18 cellular contexts compared by ENCODE assay signal in genomic region chr22:38742176-38742942, GRCh38. TPM values are rescaled to one million over a fixed set of nuclear protein-coding genes. Genes with fewer than 3 reads are reported as not detected.
DNase-seq lines count a peak whose midpoint lies in the region; ATAC-seq, FAIRE-seq and TF ChIP-seq lines count a peak whose summit lies in the region.
"Had no signal": no experiment of that assay in that cellular context is flagged by ENCODE, and none has a peak within 500 bp of the region (broad histone marks: within the 10 kb centered on the region; RNA-seq: fewer than 3 reads in every experiment).

No MANE protein-coding gene starts in this region.

- POLR2A ChIA-PET in T-cell (lab: Charles Lee) = interaction anchor here in 1 of 2 donors (0.6 kb wide), 1 partner anchor 39 kb away, joined by 7 read pairs; no protein-coding TSS in a partner anchor
- POLR2A ChIA-PET in H1 (lab: Charles Lee; ENCODE audit: partially characterized antibody) = interaction anchor here (0.6 to 13.2 kb wide), 10 partner anchors 8 to 101 kb away, joined by 3 to 112 read pairs (median 4); partner anchors contain the start of gene SUN2

- H3K4me1 Mint-ChIP-seq in T-cell = peaks cover 20 to 61% (median 54%) of the 10 kb centered on the region in 3 donors
- peaks cover 64% of the 10 kb centered on the region for H3K4me1 Mint-ChIP-seq in stimulated activated naive CD8-positive, alpha-beta T cell treated with anti-CD3 and anti-CD28 coated beads, Interleukin-15, amount 100 ng/mL, for 72 hours

- H2BK12ac ChIP-seq in H1 (ENCODE audit: low read depth, low read length) = no peak overlapping the region

- 89% methylated on average over 25 of the region's 25 CpGs; no CpG with 5 or more reads in 1 of the 2 experiments for WGBS in H1 (ENCODE audit: extremely low coverage in 1 of 2, insufficient coverage in 1 of 2, insufficient read length in 1 of 2, insufficient replicate concordance in 2 of 2, low coverage in 1 of 2, low lambda C conversion rate in 2 of 2, missing lambda C conversion rate in 1 of 2), 2 experiments

- H3K27ac ChIP-seq in H1 (ENCODE audit: low read depth, low read length) = no peak overlapping the region
- no peak overlapping the region for H3K27ac ChIP-seq in WERI-Rb-1
- H3K27ac ChIP-seq: ovary, upper lobe of right lung had no signal

- no peaks in the 10 kb centered on the region for H3K79me2 ChIP-seq in H1 (ENCODE audit: control insufficient read depth in 1 of 2, insufficient read depth in 2 of 2, low read length in 2 of 2)

- H2AFZ ChIP-seq in H1 (ENCODE audit: low read length) = no peak overlapping the region

- H3K4me1 ChIP-seq in H1 (replicated peaks in 1 of 4; ENCODE audit: control insufficient read depth in 3 of 4, insufficient read depth in 4 of 4, low read length in 3 of 4) = no peaks in the 10 kb centered on the region
- H3K4me1 ChIP-seq: HAP-1, upper lobe of right lung had no signal

- H4K8ac ChIP-seq in H1 (ENCODE audit: extremely low read depth, insufficient read depth, low read length) = no peak overlapping the region; the same call in 1 of the 2 replicates

- no peak for FAIRE-seq in H1 (lab: Jason Lieb, UNC)

- no peak overlapping the region for H3K4me3 Mint-ChIP-seq in T-cell
- no peak overlapping the region for H3K4me3 Mint-ChIP-seq in stimulated activated naive CD8-positive, alpha-beta T cell treated with anti-CD3 and anti-CD28 coated beads, Interleukin-15, amount 100 ng/mL, for 72 hours

- TF ChIP-seq POLR2A in H1 (IDR thresholded peaks at IDR 0.05; ENCODE audit: control extremely low read depth in 1 of 2, low read depth in 2 of 2, low read length in 2 of 2) = no peak

- no peak overlapping the region for H3K4ac ChIP-seq in H1 (replicated peaks; ENCODE audit: insufficient read length, low read depth, low read length)

- no peak overlapping the region for H2BK20ac ChIP-seq in H1 (ENCODE audit: low read length)

- H3K9me3 Mint-ChIP-seq in T-cell = no peaks in the 10 kb centered on the region
- no peaks in the 10 kb centered on the region for H3K9me3 Mint-ChIP-seq in stimulated activated naive CD8-positive, alpha-beta T cell treated with anti-CD3 and anti-CD28 coated beads, Interleukin-15, amount 100 ng/mL, for 72 hours

- no peaks in the 10 kb centered on the region for H3K79me1 ChIP-seq in H1 (ENCODE audit: low read depth, low read length)

- H3K4me2 ChIP-seq in H1 (ENCODE audit: insufficient read depth in 1 of 2, low read depth in 2 of 2, low read length in 2 of 2) = no peak overlapping the region

- H3K9me3 ChIP-seq in H1 (ENCODE audit: insufficient read depth in 2 of 2, low read depth in 1 of 2, low read length in 1 of 2) (no peaks in the 10 kb centered on the region), WERI-Rb-1 (ENCODE audit: severe bottlenecking) (no peaks in the 10 kb centered on the region)
- H3K9me3 ChIP-seq: HAP-1, ovary, upper lobe of right lung had no signal

- no peak overlapping the region for H3K18ac ChIP-seq in H1 (ENCODE audit: extremely low read depth, low read length)

- DNase-seq in left ventricle myocardium superior (peak; percentile 24), left cardiac atrium (no peak), T-cell (no peak), H1 (ENCODE audit: low read depth in 1 of 2, low spot score in 2 of 2) (no peak), WERI-Rb-1 (no peak)
- no peak for DNase-seq in stimulated activated naive CD8-positive, alpha-beta T cell treated with anti-CD3 and anti-CD28 coated beads, Interleukin-15, amount 100 ng/mL, for 72 hours
- DNase-seq: cortex of kidney; DMS153; KG1; mesenchymal stem cell; NCI-H1694 treated with DMSO at 0.1 percent for 48 hours; NCI-H69; ovary; stimulated activated CD4-positive, alpha-beta T cell treated with anti-CD3 and anti-CD28 coated beads, Interleukin-12 subunit alpha, Interleukin-12 subunit beta, amount 100 ng/mL, for 4 hours; stimulated activated CD4-positive, alpha-beta T cell treated with anti-CD3 and anti-CD28 coated beads, Interleukin-4, amount 100 ng/mL, for 4 hours; upper lobe of right lung had no signal

- H3K9ac ChIP-seq in H1 (replicated peaks in 1 of 4; ENCODE audit: extremely low read depth in 1 of 4, low read depth in 3 of 4, low read length in 3 of 4) = no peak overlapping the region

- H4K5ac ChIP-seq in H1 (ENCODE audit: insufficient read length, low read depth, low read length) = no peak overlapping the region

- no peak overlapping the region for H2BK120ac ChIP-seq in H1 (replicated peaks; ENCODE audit: low read depth, low read length)

- H2BK15ac ChIP-seq in H1 (ENCODE audit: low read length) = no peak overlapping the region

- no peak for TF ChIP-seq RAD21 in H1 (IDR thresholded peaks at IDR 0.05 in 1 of 2, conservative IDR thresholded peaks at IDR 0.05 in 1 of 2; ENCODE audit: low read depth in 2 of 2, low read length in 2 of 2)

- H4K91ac ChIP-seq in H1 (replicated peaks; ENCODE audit: insufficient read length, low read length) = no peak overlapping the region

- no peak overlapping the region for H3K14ac ChIP-seq in H1 (ENCODE audit: insufficient read length)

- no peak overlapping the region for H2BK5ac ChIP-seq in H1 (ENCODE audit: low read depth, low read length)

- intact Hi-C loops in left ventricle myocardium superior (cut with micrococcal nuclease) = no loop called here
- intact Hi-C loops in left cardiac atrium (cut with DNase I) = no loop called here

- H3K27me3 Mint-ChIP-seq in T-cell = no peaks in the 10 kb centered on the region
- no peaks in the 10 kb centered on the region for H3K27me3 Mint-ChIP-seq in stimulated activated naive CD8-positive, alpha-beta T cell treated with anti-CD3 and anti-CD28 coated beads, Interleukin-15, amount 100 ng/mL, for 72 hours

- no peak overlapping the region for H3K23ac ChIP-seq in H1 (ENCODE audit: insufficient read length)

- H3K4me3 ChIP-seq in H1 (ENCODE audit: extremely low read depth in 1 of 4, insufficient read depth in 2 of 4, low read depth in 3 of 4, low read length in 4 of 4) (no peak overlapping the region), WERI-Rb-1 (ENCODE audit: low read depth, low read length) (no peak overlapping the region)
- H3K4me3 ChIP-seq: HAP-1, ovary, upper lobe of right lung had no signal

- CTCF ChIA-PET in T-cell (lab: Charles Lee) = interaction anchor here in 1 of 2 donors (0.6 kb wide), 1 partner anchor 17 kb away, joined by 3 read pairs; no protein-coding TSS in a partner anchor
- CTCF ChIA-PET in H1 (lab: Charles Lee; ENCODE audit: partially characterized antibody) = interaction anchor here (0.5 to 4.4 kb wide), 7 partner anchors 9 to 253 kb away, joined by 3 to 29 read pairs (median 11); no protein-coding TSS in a partner anchor

- peaks cover 0 to 7% of the 10 kb centered on the region in 2 experiments for H4K20me1 ChIP-seq in H1 (replicated peaks in 1 of 2; ENCODE audit: control insufficient read depth in 1 of 2, insufficient read depth in 2 of 2, low read length in 2 of 2)

- H3K27me3 ChIP-seq in H1 (replicated peaks in 1 of 4; ENCODE audit: control insufficient read depth in 3 of 4, extremely low read depth in 1 of 4, insufficient read depth in 3 of 4, low read length in 3 of 4) = no peaks in the 10 kb centered on the region
- no peaks in the 10 kb centered on the region for H3K27me3 ChIP-seq in WERI-Rb-1 (ENCODE audit: insufficient read depth, low read depth, severe bottlenecking)
- H3K27me3 ChIP-seq: ovary, upper lobe of right lung had no signal

- H3K36me3 Mint-ChIP-seq in T-cell = peaks cover 56% of the 10 kb centered on the region

- ATAC-seq in left ventricle myocardium superior (no peak), left cardiac atrium (no peak), T-cell (replicated peaks in 1 of 4) (no peak), HG03342 (IDR thresholded peaks at IDR 0.05; ENCODE audit: unreplicated experiment) (no peak)
- no peak for ATAC-seq in stimulated activated naive CD8-positive, alpha-beta T cell treated with anti-CD3 and anti-CD28 coated beads, Interleukin-15, amount 100 ng/mL, for 72 hours
- ATAC-seq: upper lobe of right lung had no signal

- no peak for TF ChIP-seq CTCF in H1 (IDR thresholded peaks at IDR 0.05; ENCODE audit: control extremely low read depth in 1 of 3, insufficient read depth in 1 of 3, low read depth in 1 of 3, low read length in 3 of 3)
- no peak for TF ChIP-seq CTCF in WERI-Rb-1 (IDR thresholded peaks at IDR 0.05; ENCODE audit: low read depth, low read length)

- H3K56ac ChIP-seq in H1 (replicated peaks; ENCODE audit: insufficient read length, low read depth, low read length) = no peak overlapping the region

- H3K27ac Mint-ChIP-seq in T-cell = peak overlapping the region; percentile 48 to 55
- peak overlapping the region in 1 of 2 donors; percentile 93 for H3K27ac Mint-ChIP-seq in stimulated activated naive CD8-positive, alpha-beta T cell treated with anti-CD3 and anti-CD28 coated beads, Interleukin-15, amount 100 ng/mL, for 72 hours

- peaks cover 0 to 12% (median 8%) of the 10 kb centered on the region in 4 experiments; a peak in 2 of 8 replicates for H3K36me3 ChIP-seq in H1 (ENCODE audit: control insufficient read depth in 2 of 4, insufficient read depth in 4 of 4, low read length in 3 of 4)
- H3K36me3 ChIP-seq in WERI-Rb-1 = peaks cover 96% of the 10 kb centered on the region
- H3K36me3 ChIP-seq: ovary had no signal

- no peak overlapping the region for H2AK5ac ChIP-seq in H1 (ENCODE audit: low read depth, low read length)

- no peaks in the 10 kb centered on the region for H3K23me2 ChIP-seq in H1 (ENCODE audit: low read depth, low read length)

- no peak for TF ChIP-seq EP300 in H1 (IDR thresholded peaks at IDR 0.05; ENCODE audit: borderline replicate concordance in 1 of 2, low read depth in 2 of 2, low read length in 2 of 2)

RNA-seq across cellular contexts. Expression of gene SUN2, which starts 13.4 kb away (rescaled TPM):
- total RNA-seq in left ventricle myocardium superior (109 TPM), left cardiac atrium (100 to 1,000 TPM; 109 to 133 TPM), T-cell (1,000 to 10,000 TPM in 2 of 5 donors, 100 to 1,000 TPM in 3; 526 to 1,075 (median 979) TPM)
- 10.5 and 11.7 TPM in 2 replicates for total RNA-seq in H1 (2021; fragmentation: NEBNext Ultra II Directional; extraction: Animal tissue kit (Norgen Biotek cat#: 25700))
- 5.1 and 8.3 TPM in 2 replicates for polyA plus RNA-seq in H1 (2011; rRNA removed)
- 8.5 TPM for polyA plus RNA-seq in H1 (2011; cell fraction: cytosol; rRNA removed)
- polyA plus RNA-seq in H1 (2011; cell fraction: nucleus; rRNA removed) = 20.5 TPM
- polyA plus RNA-seq in H1 (2012, experiment 1 of 2) = 12.3 to 22.3 TPM (median 17.1 TPM) in 4 replicates
- 9.0 TPM for polyA plus RNA-seq in H1 (2012, experiment 2 of 2)
- 11.5 TPM for polyA plus RNA-seq in H1 (2013, experiment 1 of 2)
- polyA plus RNA-seq in H1 (2013, experiment 2 of 2) = 10.8 TPM
- 9.8 and 10.0 TPM in 2 replicates for polyA minus RNA-seq in H1 (2011; rRNA and poly(A)+ RNA removed)
- 13.1 TPM for polyA minus RNA-seq in H1 (2011; cell fraction: cytosol; rRNA and poly(A)+ RNA removed)
- 14.1 TPM for polyA minus RNA-seq in H1 (2011; cell fraction: nucleus; rRNA and poly(A)+ RNA removed)

RNA-seq across cellular contexts. Expression of gene GTPBP1, which starts 36.6 kb away (rescaled TPM):
- total RNA-seq in left ventricle myocardium superior = 36.5 TPM
- 10 to 100 TPM; 25.1 to 33.5 TPM for total RNA-seq in left cardiac atrium
- total RNA-seq in T-cell = 100 to 1,000 TPM in 2 of 5 donors, 10 to 100 TPM in 3; 79.1 to 229 (median 83.3) TPM
- 91.8 and 92.0 TPM in 2 replicates for total RNA-seq in H1 (2021; fragmentation: NEBNext Ultra II Directional; extraction: Animal tissue kit (Norgen Biotek cat#: 25700))
- polyA plus RNA-seq in H1 (2011; rRNA removed) = 53.1 and 80.2 TPM in 2 replicates
- 59.3 TPM for polyA plus RNA-seq in H1 (2011; cell fraction: cytosol; rRNA removed)
- polyA plus RNA-seq in H1 (2011; cell fraction: nucleus; rRNA removed) = 134 TPM
- 62.3 to 74.8 TPM (median 66.2 TPM) in 4 replicates for polyA plus RNA-seq in H1 (2012, experiment 1 of 2)
- 44.7 TPM for polyA plus RNA-seq in H1 (2012, experiment 2 of 2)
- polyA plus RNA-seq in H1 (2013, experiment 1 of 2) = 33.8 TPM
- polyA plus RNA-seq in H1 (2013, experiment 2 of 2) = 33.3 TPM
- 87.5 and 119 TPM in 2 replicates for polyA minus RNA-seq in H1 (2011; rRNA and poly(A)+ RNA removed)
- 50.9 TPM for polyA minus RNA-seq in H1 (2011; cell fraction: cytosol; rRNA and poly(A)+ RNA removed)
- polyA minus RNA-seq in H1 (2011; cell fraction: nucleus; rRNA and poly(A)+ RNA removed) = 111 TPM

RNA-seq across cellular contexts. Expression of gene JOSD1, which starts 41.6 kb away (rescaled TPM):
- total RNA-seq in left ventricle myocardium superior = 17.8 TPM
- total RNA-seq in left cardiac atrium = 10 to 100 TPM; 22.7 to 33.2 TPM
- 100 to 1,000 TPM in 2 of 5 donors, 10 to 100 TPM in 3; 78.4 to 164 (median 83.5) TPM for total RNA-seq in T-cell
- total RNA-seq in H1 (2021; fragmentation: NEBNext Ultra II Directional; extraction: Animal tissue kit (Norgen Biotek cat#: 25700)) = 20.2 and 21.3 TPM in 2 replicates
- polyA plus RNA-seq in H1 (2011; rRNA removed) = 16.7 and 18.4 TPM in 2 replicates
- polyA plus RNA-seq in H1 (2011; cell fraction: cytosol; rRNA removed) = 18.1 TPM
- 18.8 TPM for polyA plus RNA-seq in H1 (2011; cell fraction: nucleus; rRNA removed)
- 14.7 to 20.6 TPM (median 17.3 TPM) in 4 replicates for polyA plus RNA-seq in H1 (2012, experiment 1 of 2)
- 10.8 TPM for polyA plus RNA-seq in H1 (2012, experiment 2 of 2)
- polyA plus RNA-seq in H1 (2013, experiment 1 of 2) = 12.2 TPM
- polyA plus RNA-seq in H1 (2013, experiment 2 of 2) = 12.1 TPM
- polyA minus RNA-seq in H1 (2011; rRNA and poly(A)+ RNA removed) = 20.8 and 22.0 TPM in 2 replicates
- polyA minus RNA-seq in H1 (2011; cell fraction: cytosol; rRNA and poly(A)+ RNA removed) = 14.9 TPM
- polyA minus RNA-seq in H1 (2011; cell fraction: nucleus; rRNA and poly(A)+ RNA removed) = 14.4 TPM

RNA-seq across cellular contexts. Expression of gene DNAL4, which starts 51.6 kb away (rescaled TPM):
- total RNA-seq in left ventricle myocardium superior (11.6 TPM), left cardiac atrium (10 to 100 TPM in 1 of 2 donors, 1 to 10 TPM in 1; 8.8 to 10.8 TPM), T-cell (10 to 100 TPM in 2 of 5 donors, 1 to 10 TPM in 3; 5.4 to 13.0 (median 8.8) TPM)
- 7.8 and 8.8 TPM in 2 replicates for total RNA-seq in H1 (2021; fragmentation: NEBNext Ultra II Directional; extraction: Animal tissue kit (Norgen Biotek cat#: 25700))
- polyA plus RNA-seq in H1 (2011; rRNA removed) = 14.0 and 23.4 TPM in 2 replicates
- polyA plus RNA-seq in H1 (2011; cell fraction: cytosol; rRNA removed) = 17.7 TPM
- polyA plus RNA-seq in H1 (2011; cell fraction: nucleus; rRNA removed) = 17.5 TPM
- 7.9 to 11.2 TPM (median 10.6 TPM) in 4 replicates for polyA plus RNA-seq in H1 (2012, experiment 1 of 2)
- 12.6 TPM for polyA plus RNA-seq in H1 (2012, experiment 2 of 2)
- polyA plus RNA-seq in H1 (2013, experiment 1 of 2) = 7.5 TPM
- polyA plus RNA-seq in H1 (2013, experiment 2 of 2) = 8.2 TPM
- polyA minus RNA-seq in H1 (2011; rRNA and poly(A)+ RNA removed) = 6.9 and 7.1 TPM in 2 replicates
- 5.4 TPM for polyA minus RNA-seq in H1 (2011; cell fraction: cytosol; rRNA and poly(A)+ RNA removed)
- polyA minus RNA-seq in H1 (2011; cell fraction: nucleus; rRNA and poly(A)+ RNA removed) = 2.5 TPM
